ENCODE assay signal across 8 cellular contexts in the genomic region with DNA sequence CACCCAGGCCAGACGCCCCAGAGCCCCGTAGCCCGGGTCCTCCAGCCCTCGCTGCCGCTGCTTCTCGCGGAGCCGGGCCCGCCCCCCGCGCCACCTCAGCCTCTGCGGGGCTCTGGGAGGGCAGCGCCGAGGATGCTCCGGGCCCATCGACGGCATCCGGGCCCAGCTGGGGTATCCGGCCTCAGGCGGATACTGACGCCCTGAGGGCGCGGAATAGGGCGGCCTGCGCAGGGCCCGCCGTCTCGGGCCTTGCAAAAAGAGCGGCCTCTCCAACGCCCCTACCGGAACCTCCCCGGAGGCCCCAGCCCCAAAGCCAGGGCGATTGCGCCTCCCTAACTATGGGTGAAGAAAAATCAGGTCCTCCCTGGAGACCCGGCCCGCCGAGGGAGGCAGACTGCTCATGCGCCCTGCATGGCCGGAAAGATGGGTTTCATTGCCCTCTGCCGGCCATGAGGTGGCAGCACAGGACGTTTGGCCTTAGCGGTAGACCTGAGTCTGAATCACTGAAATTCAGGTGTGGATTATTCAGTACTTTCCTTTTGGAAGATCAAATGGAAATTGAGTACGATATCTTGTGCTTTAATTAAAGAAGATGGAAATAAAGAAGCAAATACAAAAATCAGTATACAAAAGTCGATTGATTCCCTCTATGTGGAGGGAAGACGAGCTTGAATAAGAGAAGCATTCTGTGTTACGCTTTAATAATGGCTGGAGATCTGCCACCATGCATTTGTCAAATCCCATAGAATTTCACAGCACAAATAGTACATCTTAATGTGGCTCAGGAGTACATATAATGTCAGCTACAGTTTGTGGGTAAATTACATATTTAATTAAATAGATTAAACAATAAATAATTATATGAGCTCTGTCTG. TPM values are rescaled to one million over a fixed set of nuclear protein-coding genes. Genes with fewer than 3 reads are reported as not detected.
A peak's percentile ranks its signal among the peaks of the same experiment; 100 is the strongest.
DNase-seq lines count a peak whose midpoint lies in the region; TF ChIP-seq lines count a peak whose summit lies in the region.
"Not testable (repeated sequence)": the region's sequence is repeated elsewhere in the genome, so short reads cannot be mapped to it uniquely, and the experiment has no call there.

No MANE protein-coding gene starts in this region.

- not testable (repeated sequence) for H3K9me3 ChIP-seq in mononuclear cell (ENCODE audit: low read depth, low read length)

- H3K27ac Mint-ChIP-seq in T-helper 2 cell treated with Interferon-gamma antibody and Interleukin-4, amounts not matched to agents 5 μg/mL and 100 μg/mL, for 36 hours: peak overlapping the region; percentile 87

- TF ChIP-seq CTCF in AG09319 (IDR thresholded peaks at IDR 0.05; ENCODE audit: low read depth, low read length) (peak; percentile 70), fibroblast of pulmonary artery (IDR thresholded peaks at IDR 0.05; ENCODE audit: low read length, missing control alignments) (peak; percentile 64)

- not testable (repeated sequence) for H3K27me3 Mint-ChIP-seq in T-helper 2 cell treated with Interferon-gamma antibody and Interleukin-4, amounts not matched to agents 5 μg/mL and 100 μg/mL, for 36 hours (ENCODE audit: low read depth)

- not testable (repeated sequence) for H3K4me1 ChIP-seq in mononuclear cell (ENCODE audit: insufficient read depth, low read length)

- H3K4me1 Mint-ChIP-seq in T-helper 2 cell treated with Interferon-gamma antibody and Interleukin-4, amounts not matched to agents 5 μg/mL and 100 μg/mL, for 36 hours (ENCODE audit: low read depth): not testable (repeated sequence)

- peak; percentile 29 for DNase-seq in AG09319 (ENCODE audit: extremely low read depth, low read depth)
- DNase-seq in GM19238 (ENCODE audit: insufficient read length, low spot score): peak; percentile 53
- DNase-seq in NCI-H2107 (lab: John Stamatoyannopoulos, UW): peak; percentile 56
- peak; percentile 77 for DNase-seq in T-helper 2 cell treated with Interferon-gamma antibody and Interleukin-4, amounts not matched to agents 5 μg/mL and 100 μg/mL, for 36 hours (ENCODE audit: low spot score)
- DNase-seq in activated naive CD4-positive, alpha-beta T cell treated with anti-CD3 and anti-CD28 coated beads, Interleukin-2, amount 50 U/mL, for 16 hours: peak; percentile 84
- DNase-seq in fibroblast of pulmonary artery (ENCODE audit: low read depth): peak; percentile 71
- peak; percentile 83 for DNase-seq in stimulated activated CD4-positive, alpha-beta T cell treated with anti-CD3 and anti-CD28 coated beads, Interleukin-4, amount 100 ng/mL, for 24 hours

- H3K27me3 ChIP-seq in mononuclear cell (ENCODE audit: insufficient read depth, low read length): not testable (repeated sequence)

- H3K9me3 Mint-ChIP-seq in T-helper 2 cell treated with Interferon-gamma antibody and Interleukin-4, amounts not matched to agents 5 μg/mL and 100 μg/mL, for 36 hours: not testable (repeated sequence)

- not testable (repeated sequence) for H3K36me3 Mint-ChIP-seq in T-helper 2 cell treated with Interferon-gamma antibody and Interleukin-4, amounts not matched to agents 5 μg/mL and 100 μg/mL, for 36 hours (ENCODE audit: low read depth)

- peak overlapping the region; percentile 86 for H3K4me3 Mint-ChIP-seq in T-helper 2 cell treated with Interferon-gamma antibody and Interleukin-4, amounts not matched to agents 5 μg/mL and 100 μg/mL, for 36 hours

- H3K4me3 ChIP-seq in fibroblast of pulmonary artery (replicated peaks; ENCODE audit: low read depth, low read length) (peak overlapping the region; percentile 47), mononuclear cell (ENCODE audit: low read length) (peak overlapping the region; percentile 41)

RNA-seq across cellular contexts. Expression of gene DEFB108B, which starts 19.3 kb away (rescaled TPM):
- not detected for total RNA-seq in mononuclear cell

Comparison
In these comparisons a context has a peak if more than half of its experiments do, and no peak if none do; other contexts are left out.
1. Peak in every context shown above with its lines: DNase-seq and H3K4me3 ChIP-seq.
2. DNase-seq: peak in every context shown above with its lines; median percentile 84 in activated naive CD4-positive, alpha-beta T cell treated with anti-CD3 and anti-CD28 coated beads, Interleukin-2, amount 50 U/mL, for 16 hours; 83 in stimulated activated CD4-positive, alpha-beta T cell treated with anti-CD3 and anti-CD28 coated beads, Interleukin-4, amount 100 ng/mL, for 24 hours; 77 in T-helper 2 cell treated with Interferon-gamma antibody and Interleukin-4, amounts not matched to agents 5 μg/mL and 100 μg/mL, for 36 hours; 71 in fibroblast of pulmonary artery; 56 in NCI-H2107; 53 in GM19238; 29 in AG09319.